In the genomic region with DNA sequence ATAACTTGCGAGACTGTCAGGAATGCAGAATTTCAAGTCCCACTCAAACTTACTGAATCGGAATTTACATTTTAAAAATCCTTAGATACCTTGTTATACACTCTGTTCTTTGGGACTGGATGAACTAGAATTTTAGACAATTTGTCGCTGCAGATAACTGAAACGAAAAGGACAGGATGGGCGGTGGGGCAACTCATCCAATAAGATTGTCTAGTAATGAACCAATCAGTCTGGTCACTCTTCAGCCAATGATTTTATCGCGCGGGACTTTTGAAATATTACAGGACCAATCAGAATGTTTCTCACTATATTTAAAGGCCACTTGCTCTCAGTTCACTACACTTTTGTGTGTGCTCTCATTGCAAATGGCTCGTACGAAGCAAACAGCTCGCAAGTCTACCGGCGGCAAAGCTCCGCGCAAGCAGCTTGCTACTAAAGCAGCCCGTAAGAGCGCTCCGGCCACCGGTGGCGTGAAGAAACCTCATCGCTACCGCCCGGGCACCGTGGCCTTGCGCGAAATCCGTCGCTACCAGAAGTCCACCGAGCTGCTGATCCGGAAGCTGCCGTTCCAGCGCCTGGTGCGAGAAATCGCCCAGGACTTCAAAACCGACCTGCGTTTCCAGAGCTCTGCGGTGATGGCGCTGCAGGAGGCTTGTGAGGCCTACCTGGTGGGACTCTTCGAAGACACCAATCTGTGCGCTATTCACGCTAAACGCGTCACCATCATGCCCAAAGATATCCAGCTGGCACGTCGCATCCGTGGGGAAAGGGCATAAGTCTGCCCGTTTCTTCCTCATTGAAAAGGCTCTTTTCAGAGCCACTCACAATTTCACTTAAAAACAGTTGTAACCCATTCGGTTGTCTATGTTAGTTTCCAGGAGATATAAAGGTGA, we compare ENCODE assay signal across 8 cellular contexts. TPM values are rescaled to one million over a fixed set of nuclear protein-coding genes. Genes with fewer than 3 reads are reported as not detected.
DNase-seq lines count a peak whose midpoint lies in the region; ATAC-seq, FAIRE-seq and TF ChIP-seq lines count a peak whose summit lies in the region.

No MANE protein-coding gene starts in this region.

- H3K9ac ChIP-seq in K562 (ENCODE audit: insufficient read depth in 1 of 2, low read depth in 2 of 2, low read length in 2 of 2) (no peak overlapping the region), iPS-20b (ENCODE audit: low read depth, low read length) (peak overlapping the region; percentile 86; the same call in 1 of the 2 replicates)

- H3K4me1 ChIP-seq in DOHH2 (ENCODE audit: control insufficient read depth, low read length) (peaks cover 50% of the 10 kb centered on the region), K562 (replicated peaks in 1 of 2; ENCODE audit: control insufficient read depth in 2 of 2, insufficient read depth in 2 of 2, low read length in 2 of 2) (peaks cover 0 to 8% of the 10 kb centered on the region in 2 experiments; a peak in 1 of 5 replicates), iPS-20b (ENCODE audit: insufficient read depth, low read length) (peaks cover 14% of the 10 kb centered on the region), small intestine (ENCODE audit: control insufficient read depth in 2 of 2, insufficient read depth in 1 of 2, low read depth in 1 of 2, low read length in 1 of 2) (peaks cover 0 to 1% of the 10 kb centered on the region in 2 donors)

- H3K4me2 ChIP-seq in DOHH2 (ENCODE audit: low read length) (peak overlapping the region; percentile 80), K562 (ENCODE audit: insufficient read depth, low read length) (no peak overlapping the region)

- H3K79me2 ChIP-seq in DOHH2 (ENCODE audit: control insufficient read depth, low read length) (no peaks in the 10 kb centered on the region), K562 (ENCODE audit: control insufficient read depth, insufficient read depth, low read length) (no peaks in the 10 kb centered on the region)

- H2AFZ ChIP-seq in K562 (ENCODE audit: low read depth, low read length), result no peak overlapping the region

- CTCF ChIA-PET in K562 (lab: Yijun Ruan, JAX; ENCODE audit: low intra/inter-chr PET ratio), result no interaction called here

- H3K27me3 ChIP-seq in DOHH2 (ENCODE audit: control insufficient read depth, low read length) (no peaks in the 10 kb centered on the region), K562 (ENCODE audit: control insufficient read depth in 2 of 2, insufficient read depth in 2 of 2, low read length in 2 of 2) (no peaks in the 10 kb centered on the region), iPS-20b (ENCODE audit: insufficient read depth, low read length) (no peaks in the 10 kb centered on the region), small intestine (ENCODE audit: control insufficient read depth in 2 of 2, insufficient read depth in 2 of 2, low read length in 2 of 2) (no peaks in the 10 kb centered on the region)

- TF ChIP-seq CTCF in DOHH2 (IDR thresholded peaks at IDR 0.05; ENCODE audit: low read depth, low read length, poor library complexity, severe bottlenecking) (peak; percentile 38), K562 (IDR thresholded peaks at IDR 0.05 in 2 of 3, conservative IDR thresholded peaks at IDR 0.05 in 1 of 3; ENCODE audit: insufficient read depth in 2 of 3, low read depth in 1 of 3, low read length in 3 of 3) (no peak)

- H3K36me3 ChIP-seq in DOHH2 (ENCODE audit: control insufficient read depth, low read length) (peaks cover 19% of the 10 kb centered on the region), KOPT-K1 (ENCODE audit: insufficient read depth, low read length) (no peaks in the 10 kb centered on the region), K562 (ENCODE audit: control insufficient read depth, insufficient read depth, low read length) (no peaks in the 10 kb centered on the region), iPS-20b (ENCODE audit: insufficient read depth, low read depth, low read length) (no peaks in the 10 kb centered on the region), small intestine (ENCODE audit: control insufficient read depth in 2 of 2, insufficient read depth in 2 of 2, low read length in 2 of 2) (no peaks in the 10 kb centered on the region)

- POLR2A ChIA-PET in K562 (lab: Yijun Ruan, JAX), result interaction anchor here (0.6 to 23.0 kb wide), 4 partner anchors 9 to 58 kb away, joined by 4 to 597 read pairs (median 8); a partner anchor contains a TSS

- 92% methylated on average over 42 of the region's 48 CpGs for WGBS in K562 (ENCODE audit: insufficient coverage, low coverage, missing lambda C conversion rate)
- WGBS in small intestine, 3 donors, result 0 to 1% (median 1%) methylated on average over 48 of the region's 48 CpGs

- no peak for FAIRE-seq in K562 (lab: Jason Lieb, UNC)
- FAIRE-seq in small intestine (lab: Jason Lieb, UNC), result no peak

- peak; percentile 57 for DNase-seq in T-helper 9 cell
- DNase-seq in K562 (ENCODE audit: extremely low read depth in 1 of 4, low spot score in 3 of 4), result no peak
- DNase-seq in small intestine, result peak; percentile 98
- no peak for DNase-seq in NCI-H1092 (lab: John Stamatoyannopoulos, UW)

- peak; percentile 44 for ATAC-seq in GM21619 (IDR thresholded peaks at IDR 0.05; ENCODE audit: unreplicated experiment)
- no peak for ATAC-seq in K562

- no peak for TF ChIP-seq RAD21 in K562 (CRISPR knock-in tag; conservative IDR thresholded peaks at IDR 0.05 in 1 of 2, IDR thresholded peaks at IDR 0.05 in 1 of 2)

- H3F3A ChIP-seq in DOHH2 (ENCODE audit: control insufficient read depth, insufficient read depth), result peaks cover 39% of the 10 kb centered on the region

- no peak for TF ChIP-seq POLR2A in K562 (conservative IDR thresholded peaks at IDR 0.05)

- no peak for TF ChIP-seq EP300 in K562 (IDR thresholded peaks at IDR 0.05; ENCODE audit: low read length)

- H3K9me3 ChIP-seq in DOHH2 (ENCODE audit: control insufficient read depth, insufficient read depth, low read length) (peaks cover 8% of the 10 kb centered on the region; the same call in 1 of the 2 replicates), KOPT-K1 (ENCODE audit: insufficient read depth, low read length, poor library complexity, severe bottlenecking) (no peaks in the 10 kb centered on the region), K562 (replicated peaks; ENCODE audit: control insufficient read depth, insufficient read depth, low read depth, low read length) (peaks cover 18% of the 10 kb centered on the region), iPS-20b (ENCODE audit: insufficient read depth, low read depth, low read length) (0 out of 2 replicates have a peak, but pooled peaks cover 2% of the 10 kb centered on the region), small intestine (ENCODE audit: control insufficient read depth, low read depth) (no peaks in the 10 kb centered on the region)

- H3K27ac ChIP-seq in DOHH2 (ENCODE audit: low read depth, low read length), result peak overlapping the region; percentile 88
- peak overlapping the region; percentile 99 for H3K27ac ChIP-seq in KOPT-K1 (ENCODE audit: low read depth, low read length, poor library complexity, severe bottlenecking)
- H3K27ac ChIP-seq in K562 (ENCODE audit: extremely low read depth, low read depth, low read length), result no peak overlapping the region
- peak overlapping the region; percentile 98 for H3K27ac ChIP-seq in iPS-20b (ENCODE audit: low read length)
- peak overlapping the region; percentile 92 to 99 for H3K27ac ChIP-seq in small intestine (ENCODE audit: low read depth in 1 of 2, low read length in 1 of 2)

- H3K9me1 ChIP-seq in K562 (ENCODE audit: control insufficient read depth, insufficient read depth, low read length), result no peaks in the 10 kb centered on the region

- no TSS peak for BruUV-seq in K562 (replicated peaks; lab: Mats Ljungman, UMichigan)

- intact Hi-C loops in K562 (cut with micrococcal nuclease), result no loop called here

- peak overlapping the region; percentile 60 for H3K4me3 ChIP-seq in DOHH2 (ENCODE audit: low read length)
- no peak overlapping the region for H3K4me3 ChIP-seq in K562
- H3K4me3 ChIP-seq in iPS-20b (ENCODE audit: low read length), result peak overlapping the region; percentile 63; the same call in 1 of the 2 replicates
- peak overlapping the region in 1 of 2 donors; percentile 57 for H3K4me3 ChIP-seq in small intestine (ENCODE audit: low read depth in 1 of 2, low read length in 2 of 2)

- in situ Hi-C loops in K562 (cut with MboI), result no loop called here

- H4K20me1 ChIP-seq in DOHH2 (ENCODE audit: control insufficient read depth, insufficient read depth, low read depth, low read length), result no peaks in the 10 kb centered on the region
- no peaks in the 10 kb centered on the region for H4K20me1 ChIP-seq in K562 (replicated peaks; ENCODE audit: control insufficient read depth, insufficient read depth, low read length)

- no peaks in the 10 kb centered on the region for H3K9me2 ChIP-seq in DOHH2 (replicated peaks; ENCODE audit: control insufficient read depth, low read length)

TF ChIP-seq in K562, 482 proteins besides CTCF, POLR2A, EP300 and RAD21 (continues in another document):
- TF ChIP-seq DMBX1 (CRISPR knock-in tag; IDR thresholded peaks at IDR 0.05; ENCODE audit: borderline replicate concordance), result no peak

RNA-seq across cellular contexts. Expression of a gene that starts 41.9 kb away (rescaled TPM):
- 2.3 and 3.3 TPM in 2 replicates for total RNA-seq in K562 (2011; cell fraction: chromatin; rRNA removed; ENCODE audit: low replicate concordance)
- total RNA-seq in K562 (2011; cell fraction: nucleolus; rRNA removed), result 1.3 and 2.2 TPM in 2 replicates
- 2.1 and 3.3 TPM in 2 replicates for total RNA-seq in K562 (2011; cell fraction: nucleoplasm; rRNA removed)
- 0.14 and 0.73 TPM in 2 replicates for total RNA-seq in K562 (2014; rRNA removed)
- 0.76 and 1.1 TPM in 2 replicates for total RNA-seq in K562 (2014; rRNA removed; fragmentation: Illumina TruSeq; extraction: Trizol)
- 1.2 and 1.3 TPM in 2 replicates for total RNA-seq in K562 (2015; rRNA removed; fragmentation: Illumina TruSeq; extraction: Trizol)
- total RNA-seq in K562 (2021), result 0.58 and 0.98 TPM in 2 replicates
- polyA plus RNA-seq in K562 (2011; rRNA removed), result 0.54 and 1.1 TPM in 2 replicates
- 0.66 and 0.88 TPM in 2 replicates for polyA plus RNA-seq in K562 (2011; cell fraction: cytosol; rRNA removed)
- polyA plus RNA-seq in K562 (2011; cell fraction: nucleus; rRNA removed), result 0.65 and 0.95 TPM in 2 replicates
- polyA plus RNA-seq in K562 (2012), result 1.8 and 2.4 TPM in 2 replicates
- polyA plus RNA-seq in K562 (2014; fragmentation: Illumina TruSeq; extraction: Trizol), result 0.78 and 0.89 TPM in 2 replicates
- under 1 TPM; 0.17 to 0.31 TPM for polyA plus RNA-seq in K562 (2014; fragmentation: Nextera tagmentation; extraction: Ambion mirVana)
- 0.84 and 1.2 TPM in 2 replicates for polyA plus RNA-seq in K562 (2014; rRNA removed)
- 1.3 and 1.7 TPM in 2 replicates for polyA minus RNA-seq in K562 (2011; rRNA and poly(A)+ RNA removed)
- 0.95 TPM in 1 of 2 replicates, not detected in the other for polyA minus RNA-seq in K562 (2011; cell fraction: cytosol; rRNA and poly(A)+ RNA removed)
- polyA minus RNA-seq in K562 (2011; cell fraction: nucleus; rRNA and poly(A)+ RNA removed), result 0.44 and 0.94 TPM in 2 replicates
- 1 to 10 TPM in 2 of 3 donors, under 1 TPM in 1; 0.67 to 7.3 (median 2.4) TPM for polyA plus RNA-seq in small intestine

Comparison
In these comparisons a context has a peak if more than half of its experiments do, and no peak if none do; other contexts are left out.
1. DNase-seq: peak in T-helper 9 cell (single experiment) and small intestine (single experiment); none in K562 (0 of 4) and NCI-H1092 (single experiment).